In genomic region chr13:95301135-95301946, GRCh38 we compare ENCODE assay signal across 8 cellular contexts. TPM values are rescaled to one million over a fixed set of nuclear protein-coding genes. Genes with fewer than 3 reads are reported as not detected.
DNase-seq lines count a peak whose midpoint lies in the region; ATAC-seq and TF ChIP-seq lines count a peak whose summit lies in the region.

ABCC4 (minus strand) TSS chr13:95301451; CDS start chr13:95301314, 137 bp downstream.

- TF ChIP-seq CTCF in CD14-positive monocyte (IDR thresholded peaks at IDR 0.05) (no peak), endothelial cell (IDR thresholded peaks at IDR 0.05; ENCODE audit: unreplicated experiment) (peak; percentile 15)

- H3K36me3 Mint-ChIP-seq in CD14-positive monocyte (no peaks in the 10 kb centered on the region), endothelial cell (ENCODE audit: low read depth, unreplicated experiment) (peaks cover 8% of the 10 kb centered on the region)

- H3K4me3 Mint-ChIP-seq in CD14-positive monocyte (peak within 1 kb of the TSS; percentile 92 to 98), endothelial cell (ENCODE audit: unreplicated experiment) (peak within 1 kb of the TSS; percentile 93)

- DNase-seq in CD14-positive monocyte (ENCODE audit: low spot score) (no peak), GM19240 (ENCODE audit: insufficient read length, low spot score) (peak; percentile 67), NOMO-1 (lab: John Stamatoyannopoulos, UW; ENCODE audit: unreplicated experiment in 2 of 2) (peak; percentile 67 to 78), endothelial cell (ENCODE audit: low spot score) (peak; percentile 63), midbrain (lab: John Stamatoyannopoulos, UW) (peak; percentile 53)
- peak; percentile 7 to 32 for DNase-seq in stimulated activated CD8-positive, alpha-beta memory T cell treated with anti-CD3 and anti-CD28 coated beads, Interleukin-4, amount 100 ng/mL, for 4 hours (ENCODE audit: low read depth in 2 of 2, low spot score in 1 of 2)

- POLR2A ChIA-PET in activated CD8-positive, alpha-beta memory T cell treated with anti-CD3 and anti-CD28 coated beads for 36 hours (lab: Charles Lee) = no interaction called here

- peaks cover 0 to 10% (median 0%) of the 10 kb centered on the region in 7 donors for H3K9me3 Mint-ChIP-seq in CD14-positive monocyte
- no peaks in the 10 kb centered on the region for H3K9me3 Mint-ChIP-seq in endothelial cell (ENCODE audit: unreplicated experiment)

- intact Hi-C loops in CD14-positive monocyte (cut with micrococcal nuclease) = no loop called here

- H3K27me3 Mint-ChIP-seq in CD14-positive monocyte (ENCODE audit: low read depth in 3 of 3) = peaks cover 10 to 20% (median 10%) of the 10 kb centered on the region in 3 donors
- peaks cover 15% of the 10 kb centered on the region for H3K27me3 Mint-ChIP-seq in endothelial cell (ENCODE audit: unreplicated experiment)

- H3K4me1 Mint-ChIP-seq in CD14-positive monocyte = peaks cover 23% of the 10 kb centered on the region
- H3K4me1 Mint-ChIP-seq in endothelial cell (ENCODE audit: unreplicated experiment) = peaks cover 23% of the 10 kb centered on the region

- H3K27ac Mint-ChIP-seq in CD14-positive monocyte (peak within 1 kb of the TSS in 6 of 7 donors; percentile 20 to 78 (median 56)), endothelial cell (ENCODE audit: unreplicated experiment) (peak within 1 kb of the TSS; percentile 50)

- CTCF ChIA-PET in activated CD8-positive, alpha-beta memory T cell treated with anti-CD3 and anti-CD28 coated beads for 36 hours (lab: Charles Lee) = interaction anchor here (1.0 to 1.2 kb wide), 2 partner anchors 12 to 112 kb away, joined by 3 to 4 read pairs; no protein-coding TSS in a partner anchor

- peak; percentile 91 for ATAC-seq in HG03432 (IDR thresholded peaks at IDR 0.05; ENCODE audit: unreplicated experiment)

RNA-seq across cellular contexts. Expression of gene ABCC4, which starts in this region (rescaled TPM):
- polyA plus RNA-seq in CD14-positive monocyte = 1 to 10 TPM; 1.7 to 2.5 TPM
- 10 to 100 TPM; 12.2 to 12.9 TPM for total RNA-seq in activated CD8-positive, alpha-beta memory T cell treated with anti-CD3 and anti-CD28 coated beads for 36 hours
- 19.0 TPM for total RNA-seq in endothelial cell (ENCODE audit: unreplicated experiment)
